Comparison of ENCODE assay signal across 1 cellular context in genomic region chr1:180695282-180695681, GRCh38.
TF ChIP-seq lines count a peak whose summit lies in the region.

No MANE protein-coding gene starts in this region.

TF ChIP-seq in K562, 482 proteins besides CTCF, POLR2A, EP300 and RAD21 (continued from another document):
- TF ChIP-seq ZNF398 (CRISPR knock-in tag; IDR thresholded peaks at IDR 0.05) = no peak
TF ChIP-seq in K562: peak in this region for 1.
